ENCODE assay signal across 24 cellular contexts in genomic region chr3:13024274-13024863, GRCh38. TPM values are rescaled to one million over a fixed set of nuclear protein-coding genes. Genes with fewer than 3 reads are reported as not detected.
DNase-seq lines count a peak whose midpoint lies in the region; ATAC-seq and TF ChIP-seq lines count a peak whose summit lies in the region.
"Had no signal": no experiment of that assay in that cellular context is flagged by ENCODE, and none has a peak within 500 bp of the region (broad histone marks: within the 10 kb centered on the region; RNA-seq: fewer than 3 reads in every experiment).

No MANE protein-coding gene starts in this region.

- H2AFZ ChIP-seq in OCI-LY3 (ENCODE audit: low read depth, low read length) (no peak overlapping the region), smooth muscle cell (ENCODE audit: low read depth) (no peak overlapping the region)

- TF ChIP-seq CTCF in OCI-LY3 (IDR thresholded peaks at IDR 0.05; ENCODE audit: low read depth, low read length) (no peak), dorsolateral prefrontal cortex (IDR thresholded peaks at IDR 0.05 in 54 of 56, conservative IDR thresholded peaks at IDR 0.05 in 2 of 56; ENCODE audit: low read depth in 1 of 56, partially characterized antibody in 56 of 56) (no peak), smooth muscle cell (IDR thresholded peaks at IDR 0.05; ENCODE audit: borderline replicate concordance, insufficient read depth, poor library complexity, severe bottlenecking) (no peak), progenitor cell of endocrine pancreas (IDR thresholded peaks at IDR 0.05; ENCODE audit: unreplicated experiment) (no peak), esophagus squamous epithelium (IDR thresholded peaks at IDR 0.05) (no peak)

- H3F3A ChIP-seq in smooth muscle cell (ENCODE audit: low read depth): peaks cover 11% of the 10 kb centered on the region

- H3K36me3 Mint-ChIP-seq in progenitor cell of endocrine pancreas (ENCODE audit: insufficient read depth): no peaks in the 10 kb centered on the region
- H3K36me3 Mint-ChIP-seq: activated CD8-positive, alpha-beta memory T cell treated with anti-CD3 and anti-CD28 coated beads, Interleukin-2, amount 10 ng/mL, durations not matched to agents 7 days and 5 days; activated naive CD4-positive, alpha-beta T cell treated with anti-CD3 and anti-CD28 coated beads, Interleukin-2, amount 50 U/mL, for 24 hours; mesothelial cell of epicardium; natural killer cell had no signal

- no peaks in the 10 kb centered on the region for H3K9me3 ChIP-seq in BLaER1 treated with 17β-estradiol and CSF1 and Interleukin-3, amounts not matched to agents 10 nM and 100 nM (replicated peaks in 1 of 11)
- H3K9me3 ChIP-seq in OCI-LY3 (ENCODE audit: insufficient read depth, low read length) (no peaks in the 10 kb centered on the region), smooth muscle cell (replicated peaks; ENCODE audit: low read depth) (no peaks in the 10 kb centered on the region), esophagus squamous epithelium (no peaks in the 10 kb centered on the region)
- H3K9me3 ChIP-seq: SK-N-SH, vagina had no signal

- no peaks in the 10 kb centered on the region for H3K9me3 Mint-ChIP-seq in progenitor cell of endocrine pancreas (ENCODE audit: low read depth)
- H3K9me3 Mint-ChIP-seq: activated naive CD4-positive, alpha-beta T cell treated with anti-CD3 and anti-CD28 coated beads, Interleukin-2, amount 50 U/mL, for 24 hours; mesothelial cell of epicardium; natural killer cell; T-helper 2 cell treated with Interferon-gamma antibody and Interleukin-4, amounts not matched to agents 5 μg/mL and 100 μg/mL, for 36 hours had no signal

- no peak overlapping the region for H3K9ac ChIP-seq in BLaER1 treated with 17β-estradiol and CSF1 and Interleukin-3, amounts not matched to agents 10 nM and 100 nM
- H3K9ac ChIP-seq in OCI-LY3 (ENCODE audit: low read length) (no peak overlapping the region), smooth muscle cell (ENCODE audit: low read depth) (no peak overlapping the region)
- H3K9ac ChIP-seq: SK-N-SH had no signal

- no peak overlapping the region for H3K4me3 ChIP-seq in BLaER1 treated with 17β-estradiol and CSF1 and Interleukin-3, amounts not matched to agents 10 nM and 100 nM
- no peak overlapping the region for H3K4me3 ChIP-seq in OCI-LY3 (ENCODE audit: low read length)
- no peak overlapping the region for H3K4me3 ChIP-seq in dorsolateral prefrontal cortex
- H3K4me3 ChIP-seq in smooth muscle cell: no peak overlapping the region
- no peak overlapping the region for H3K4me3 ChIP-seq in esophagus squamous epithelium
- H3K4me3 ChIP-seq: vagina had no signal

- H3K27me3 ChIP-seq in BLaER1 treated with 17β-estradiol and CSF1 and Interleukin-3, amounts not matched to agents 10 nM and 100 nM: no peaks in the 10 kb centered on the region
- H3K27me3 ChIP-seq in OCI-LY3 (ENCODE audit: low read depth, low read length): no peaks in the 10 kb centered on the region
- no peaks in the 10 kb centered on the region for H3K27me3 ChIP-seq in dorsolateral prefrontal cortex
- no peaks in the 10 kb centered on the region for H3K27me3 ChIP-seq in smooth muscle cell (ENCODE audit: low read depth)
- peaks cover 0 to 31% (median 0%) of the 10 kb centered on the region in 4 donors for H3K27me3 ChIP-seq in esophagus squamous epithelium
- H3K27me3 ChIP-seq: vagina had no signal

- no peak overlapping the region for H3K27ac Mint-ChIP-seq in progenitor cell of endocrine pancreas
- H3K27ac Mint-ChIP-seq: activated CD8-positive, alpha-beta memory T cell treated with anti-CD3 and anti-CD28 coated beads, Interleukin-2, amount 10 ng/mL, durations not matched to agents 7 days and 5 days; activated naive CD4-positive, alpha-beta T cell treated with anti-CD3 and anti-CD28 coated beads, Interleukin-2, amount 50 U/mL, for 24 hours; mesothelial cell of epicardium; T-helper 2 cell treated with Interferon-gamma antibody and Interleukin-4, amounts not matched to agents 5 μg/mL and 100 μg/mL, for 36 hours had no signal

- peak overlapping the region; percentile 44 to 100 (median 97); a peak in 19 of 22 replicates for H3K4me2 ChIP-seq in BLaER1 treated with 17β-estradiol and CSF1 and Interleukin-3, amounts not matched to agents 10 nM and 100 nM
- H3K4me2 ChIP-seq in OCI-LY3 (ENCODE audit: low read length) (peak overlapping the region; percentile 97; the same call in 1 of the 2 replicates), smooth muscle cell (no peak overlapping the region)
- H3K4me2 ChIP-seq: SK-N-SH had no signal

- peaks cover 0 to 4% (median 0%) of the 10 kb centered on the region in 11 experiments; a peak in 2 of 22 replicates for H3K36me3 ChIP-seq in BLaER1 treated with 17β-estradiol and CSF1 and Interleukin-3, amounts not matched to agents 10 nM and 100 nM
- H3K36me3 ChIP-seq in OCI-LY3 (replicated peaks; ENCODE audit: low read depth, low read length) (peaks cover 9% of the 10 kb centered on the region), smooth muscle cell (ENCODE audit: low read depth) (no peaks in the 10 kb centered on the region), esophagus squamous epithelium (no peaks in the 10 kb centered on the region)
- H3K36me3 ChIP-seq: vagina had no signal

- H3K27ac ChIP-seq in BLaER1 treated with 17β-estradiol and CSF1 and Interleukin-3, amounts not matched to agents 10 nM and 100 nM: 0 out of 22 replicates have a peak overlapping the region, but pooled peaks of 1 of the 11 experiments have one; percentile 100
- H3K27ac ChIP-seq in OCI-LY3 (ENCODE audit: low read length): no peak overlapping the region
- peak overlapping the region in 40 of 59 donors; percentile 15 to 88 (median 72) for H3K27ac ChIP-seq in dorsolateral prefrontal cortex
- H3K27ac ChIP-seq in smooth muscle cell (ENCODE audit: low read depth): peak overlapping the region; percentile 65
- no peak overlapping the region for H3K27ac ChIP-seq in esophagus squamous epithelium
- H3K27ac ChIP-seq: HL-60, vagina had no signal

- DNase-seq in dorsolateral prefrontal cortex (peak in 1 of 10 donors; percentile 11), smooth muscle cell (lab: John Stamatoyannopoulos, UW; ENCODE audit: unreplicated experiment) (no peak), progenitor cell of endocrine pancreas (ENCODE audit: low spot score, unreplicated experiment) (no peak), esophagus squamous epithelium (lab: John Stamatoyannopoulos, UW) (no peak), NCI-H1105 treated with DMSO at 0.1 percent for 48 hours (lab: John Stamatoyannopoulos, UW) (no peak)
- DNase-seq: activated CD4-positive, alpha-beta T cell treated with anti-CD3 and anti-CD28 coated beads, Interleukin-2, amount 50 U/mL, for 1 hour; activated CD8-positive, alpha-beta memory T cell treated with anti-CD3 and anti-CD28 coated beads, Interleukin-2, amount 10 ng/mL, durations not matched to agents 7 days and 5 days; cerebellar nuclear complex; effector CD8-positive, alpha-beta T cell; foreskin melanocyte; H7; natural killer cell; NCI-H1417; NCI-H2081; NCI-H774; SK-N-SH had no signal

- no peak for TF ChIP-seq POLR2A in esophagus squamous epithelium (IDR thresholded peaks at IDR 0.05)

- 96% methylated on average over 6 of the region's 6 CpGs for whole genome bisulfite sequencing in smooth muscle cell (ENCODE audit: low lambda C conversion rate)
- WGBS in esophagus squamous epithelium, 2 donors: 89 to 94% methylated on average over 6 of the region's 6 CpGs

- peaks cover 0 to 24% (median 0%) of the 10 kb centered on the region in 11 experiments; a peak in 4 of 22 replicates for H4K20me1 ChIP-seq in BLaER1 treated with 17β-estradiol and CSF1 and Interleukin-3, amounts not matched to agents 10 nM and 100 nM
- H4K20me1 ChIP-seq in OCI-LY3 (ENCODE audit: insufficient read depth, low read length): no peaks in the 10 kb centered on the region
- no peaks in the 10 kb centered on the region for H4K20me1 ChIP-seq in smooth muscle cell (ENCODE audit: low read depth)

- intact Hi-C loops in dorsolateral prefrontal cortex (cut with DNase I): no loop called here
- intact Hi-C loops in esophagus squamous epithelium (cut with DNase I): no loop called here

- peaks cover 36% of the 10 kb centered on the region for H3K79me2 ChIP-seq in OCI-LY3 (ENCODE audit: low read length)
- no peaks in the 10 kb centered on the region for H3K79me2 ChIP-seq in smooth muscle cell (ENCODE audit: low read depth)

- H3K4me1 ChIP-seq in BLaER1 treated with 17β-estradiol and CSF1 and Interleukin-3, amounts not matched to agents 10 nM and 100 nM: peaks cover 76 to 100% (median 97%) of the 10 kb centered on the region in 10 experiments
- H3K4me1 ChIP-seq in OCI-LY3 (ENCODE audit: low read length) (peaks cover 39% of the 10 kb centered on the region), smooth muscle cell (ENCODE audit: low read depth) (peaks cover 26% of the 10 kb centered on the region), esophagus squamous epithelium (peaks cover 26 to 38% (median 29%) of the 10 kb centered on the region in 3 donors)

- no peak overlapping the region for H3K4me3 Mint-ChIP-seq in progenitor cell of endocrine pancreas (ENCODE audit: low read depth)
- H3K4me3 Mint-ChIP-seq: activated CD8-positive, alpha-beta memory T cell treated with anti-CD3 and anti-CD28 coated beads, Interleukin-2, amount 10 ng/mL, durations not matched to agents 7 days and 5 days; activated naive CD4-positive, alpha-beta T cell treated with anti-CD3 and anti-CD28 coated beads, Interleukin-2, amount 50 U/mL, for 24 hours; mesothelial cell of epicardium; natural killer cell; T-helper 2 cell treated with Interferon-gamma antibody and Interleukin-4, amounts not matched to agents 5 μg/mL and 100 μg/mL, for 36 hours had no signal

- H3K4me1 Mint-ChIP-seq in progenitor cell of endocrine pancreas (ENCODE audit: low read depth): no peaks in the 10 kb centered on the region
- H3K4me1 Mint-ChIP-seq: activated naive CD4-positive, alpha-beta T cell treated with anti-CD3 and anti-CD28 coated beads, Interleukin-2, amount 50 U/mL, for 24 hours had no signal

- ATAC-seq in HG02759 (IDR thresholded peaks at IDR 0.05; ENCODE audit: unreplicated experiment): no peak
- ATAC-seq: activated CD8-positive, alpha-beta memory T cell treated with anti-CD3 and anti-CD28 coated beads, Interleukin-2, amount 10 ng/mL, durations not matched to agents 7 days and 5 days; natural killer cell had no signal

- peaks cover 14% of the 10 kb centered on the region for H3K27me3 Mint-ChIP-seq in progenitor cell of endocrine pancreas
- H3K27me3 Mint-ChIP-seq: activated CD8-positive, alpha-beta memory T cell treated with anti-CD3 and anti-CD28 coated beads, Interleukin-2, amount 10 ng/mL, durations not matched to agents 7 days and 5 days; activated naive CD4-positive, alpha-beta T cell treated with anti-CD3 and anti-CD28 coated beads, Interleukin-2, amount 50 U/mL, for 24 hours had no signal

RNA-seq across cellular contexts. Expression of gene IQSEC1, which starts 48.9 kb away (rescaled TPM):
- 100 to 1,000 TPM; 128 to 330 (median 245) TPM for total RNA-seq in dorsolateral prefrontal cortex
- 13.9 and 18.9 TPM in 2 replicates for total RNA-seq in smooth muscle cell
- polyA plus RNA-seq in smooth muscle cell: 19.8 and 26.0 TPM in 2 replicates
- total RNA-seq in progenitor cell of endocrine pancreas: 33.2 and 34.2 TPM in 2 replicates
- 10 to 100 TPM in 2 of 4 donors, 1 to 10 TPM in 2; 7.3 to 27.1 (median 10.7) TPM for total RNA-seq in esophagus squamous epithelium

Comparison
In these comparisons a context has a peak if more than half of its experiments do, and no peak if none do; other contexts are left out.
1. H3K27ac ChIP-seq: peak in dorsolateral prefrontal cortex (40 of 59) and smooth muscle cell (single experiment); none in OCI-LY3 (single experiment) and esophagus squamous epithelium (0 of 4).